In the genomic region with DNA sequence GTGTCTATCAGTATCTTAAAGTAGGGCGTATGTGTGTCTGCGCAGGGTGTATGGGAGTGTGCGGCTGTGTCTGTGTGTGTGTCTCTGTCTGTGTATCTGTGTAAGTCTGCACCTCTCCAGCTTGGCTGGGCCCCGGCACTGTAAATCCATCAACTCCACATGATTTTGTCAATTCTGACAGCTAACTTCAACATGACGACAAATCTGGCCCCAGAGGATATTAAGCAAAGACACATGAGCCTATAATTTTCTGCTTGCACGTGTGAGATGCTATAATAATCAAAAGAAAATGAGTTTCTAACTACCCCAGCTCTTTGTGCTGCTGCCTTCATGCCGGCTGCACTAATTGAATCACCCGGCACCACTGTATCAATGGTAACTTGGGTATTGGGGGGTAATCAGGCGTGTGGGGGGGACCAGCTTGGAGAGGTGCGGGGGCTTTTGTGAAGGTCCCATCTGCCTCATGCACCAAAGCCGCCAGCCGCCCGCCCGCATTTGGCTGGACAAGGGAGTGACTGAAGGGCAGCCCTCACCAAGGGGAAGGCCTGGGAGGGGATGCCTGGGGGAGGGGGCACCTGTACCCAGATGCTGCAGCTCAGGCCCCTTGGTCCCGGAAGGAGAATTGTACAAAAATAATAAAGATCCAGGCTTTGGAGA, we compare ENCODE assay signal across 20 cellular contexts. TPM values are rescaled to one million over a fixed set of nuclear protein-coding genes. Genes with fewer than 3 reads are reported as not detected.
"Had no signal": no experiment of that assay in that cellular context is flagged by ENCODE, and none has a peak within 500 bp of the region (broad histone marks: within the 10 kb centered on the region; RNA-seq: fewer than 3 reads in every experiment).

No MANE protein-coding gene starts in this region.

- H3K27ac ChIP-seq: coronary artery, heart right ventricle, pancreas, right lobe of liver, tibial artery, upper lobe of right lung, vagina had no signal

- H3K9me3 ChIP-seq: mucosa of descending colon, pancreas, right lobe of liver, upper lobe of right lung, vagina had no signal

- ATAC-seq: heart right ventricle; left lobe of liver; mucosa of descending colon; naive thymus-derived CD8-positive, alpha-beta T cell; pancreas; right lobe of liver had no signal

- H3K4me3 ChIP-seq: coronary artery, heart right ventricle, mucosa of descending colon, pancreas, right lobe of liver, tibial artery, upper lobe of right lung, vagina had no signal

- DNase-seq: effector CD4-positive, alpha-beta T cell; heart right ventricle; mucosa of descending colon; naive thymus-derived CD8-positive, alpha-beta T cell; occipital lobe; pancreas; right lobe of liver; stimulated activated CD4-positive, alpha-beta T cell treated with anti-CD3 and anti-CD28 coated beads, Interleukin-4, amount 100 ng/mL, for 1 hour; stimulated activated CD8-positive, alpha-beta memory T cell treated with anti-CD3 and anti-CD28 coated beads, Interleukin-4, amount 100 ng/mL, for 48 hours; stimulated activated naive CD8-positive, alpha-beta T cell treated with anti-CD3 and anti-CD28 coated beads, Interleukin-15, Interleukin-2, amounts not matched to agents 100 U/mL and 50 U/mL, for 24 hours; tibial artery; upper lobe of right lung had no signal

- FAIRE-seq: frontal cortex, islet of Langerhans, pancreas had no signal

- H3K36me3 ChIP-seq: heart right ventricle, pancreas, right lobe of liver, tibial artery, upper lobe of right lung, vagina had no signal

- H3K4me1 ChIP-seq: pancreas, right lobe of liver, tibial artery, upper lobe of right lung, vagina had no signal

RNA-seq across cellular contexts. Expression of a gene that starts 57.5 kb away (rescaled TPM):
- polyA plus RNA-seq: esophagus; fibroblast of lung; heart right ventricle; mammary epithelial cell; naive thymus-derived CD8-positive, alpha-beta T cell had no signal
